In genomic region chr13:38024431-38024830, GRCh38 we compare ENCODE assay signal across 15 cellular contexts.
"Had no signal": no experiment of that assay in that cellular context is flagged by ENCODE, and none has a peak within 500 bp of the region (broad histone marks: within the 10 kb centered on the region; RNA-seq: fewer than 3 reads in every experiment).

No MANE protein-coding gene starts in this region.

- H3K4me1 Mint-ChIP-seq: activated CD4-positive, alpha-beta memory T cell treated with anti-CD3 and anti-CD28 coated beads, Interleukin-2, amount 10 ng/mL, durations not matched to agents 7 days and 5 days; activated CD4-positive, alpha-beta T cell treated with anti-CD3 and anti-CD28 coated beads for 36 hours; activated naive CD4-positive, alpha-beta T cell treated with anti-CD3 and anti-CD28 coated beads, Interleukin-2, amount 10 ng/mL, durations not matched to agents 7 days and 5 days; natural killer cell had no signal

- DNase-seq: activated CD4-positive, alpha-beta memory T cell treated with anti-CD3 and anti-CD28 coated beads, Interleukin-2, amount 10 ng/mL, durations not matched to agents 7 days and 5 days; activated CD4-positive, alpha-beta T cell treated with anti-CD3 and anti-CD28 coated beads for 36 hours; activated naive CD4-positive, alpha-beta T cell treated with anti-CD3 and anti-CD28 coated beads, Interleukin-2, amount 10 ng/mL, durations not matched to agents 7 days and 5 days; activated T-cell treated with anti-CD3 and anti-CD28 coated beads, Interleukin-2, amount 50 U/mL, for 24 hours; body of pancreas; cerebellar nuclear complex; dermis blood vessel endothelial cell; effector memory CD8-positive, alpha-beta T cell; left ventricle myocardium inferior; mesenchymal stem cell; natural killer cell; right lobe of liver; stimulated activated naive CD8-positive, alpha-beta T cell treated with anti-CD3 and anti-CD28 coated beads, Interleukin-15, Interleukin-2, amounts not matched to agents 100 U/mL and 50 U/mL, for 24 hours had no signal

- H3K27me3 Mint-ChIP-seq: activated CD4-positive, alpha-beta memory T cell treated with anti-CD3 and anti-CD28 coated beads, Interleukin-2, amount 10 ng/mL, durations not matched to agents 7 days and 5 days; activated CD4-positive, alpha-beta T cell treated with anti-CD3 and anti-CD28 coated beads for 36 hours; activated naive CD4-positive, alpha-beta T cell treated with anti-CD3 and anti-CD28 coated beads, Interleukin-2, amount 10 ng/mL, durations not matched to agents 7 days and 5 days; activated T-cell treated with anti-CD3 and anti-CD28 coated beads, Interleukin-2, amount 50 U/mL, for 24 hours; effector memory CD8-positive, alpha-beta T cell; type B pancreatic cell had no signal

- H3K4me1 ChIP-seq: body of pancreas, left ventricle myocardium inferior, right lobe of liver had no signal

- H3K4me3 Mint-ChIP-seq: activated CD4-positive, alpha-beta memory T cell treated with anti-CD3 and anti-CD28 coated beads, Interleukin-2, amount 10 ng/mL, durations not matched to agents 7 days and 5 days; activated CD4-positive, alpha-beta T cell treated with anti-CD3 and anti-CD28 coated beads for 36 hours; activated naive CD4-positive, alpha-beta T cell treated with anti-CD3 and anti-CD28 coated beads, Interleukin-2, amount 10 ng/mL, durations not matched to agents 7 days and 5 days; activated T-cell treated with anti-CD3 and anti-CD28 coated beads, Interleukin-2, amount 50 U/mL, for 24 hours; effector memory CD8-positive, alpha-beta T cell; natural killer cell; type B pancreatic cell had no signal

- H3K27ac ChIP-seq: body of pancreas, left ventricle myocardium inferior, neutrophil, right lobe of liver had no signal

- H3K9me3 ChIP-seq: body of pancreas, neutrophil, right lobe of liver had no signal

- ATAC-seq: activated CD4-positive, alpha-beta T cell treated with anti-CD3 and anti-CD28 coated beads for 36 hours; body of pancreas; effector memory CD8-positive, alpha-beta T cell; natural killer cell; right lobe of liver; stimulated activated naive CD8-positive, alpha-beta T cell treated with anti-CD3 and anti-CD28 coated beads, Interleukin-15, Interleukin-2, amounts not matched to agents 100 U/mL and 50 U/mL, for 24 hours had no signal

- H3K27me3 ChIP-seq: body of pancreas, neutrophil, right lobe of liver had no signal

- H3K36me3 Mint-ChIP-seq: activated naive CD4-positive, alpha-beta T cell treated with anti-CD3 and anti-CD28 coated beads, Interleukin-2, amount 10 ng/mL, durations not matched to agents 7 days and 5 days; type B pancreatic cell had no signal

- H3K4me3 ChIP-seq: body of pancreas, left ventricle myocardium inferior, right lobe of liver had no signal

- H3K27ac Mint-ChIP-seq: activated CD4-positive, alpha-beta memory T cell treated with anti-CD3 and anti-CD28 coated beads, Interleukin-2, amount 10 ng/mL, durations not matched to agents 7 days and 5 days; activated CD4-positive, alpha-beta T cell treated with anti-CD3 and anti-CD28 coated beads for 36 hours; activated naive CD4-positive, alpha-beta T cell treated with anti-CD3 and anti-CD28 coated beads, Interleukin-2, amount 10 ng/mL, durations not matched to agents 7 days and 5 days; activated T-cell treated with anti-CD3 and anti-CD28 coated beads, Interleukin-2, amount 50 U/mL, for 24 hours; effector memory CD8-positive, alpha-beta T cell; natural killer cell; type B pancreatic cell had no signal
